8 cellular contexts compared by ENCODE assay signal in the genomic region with DNA sequence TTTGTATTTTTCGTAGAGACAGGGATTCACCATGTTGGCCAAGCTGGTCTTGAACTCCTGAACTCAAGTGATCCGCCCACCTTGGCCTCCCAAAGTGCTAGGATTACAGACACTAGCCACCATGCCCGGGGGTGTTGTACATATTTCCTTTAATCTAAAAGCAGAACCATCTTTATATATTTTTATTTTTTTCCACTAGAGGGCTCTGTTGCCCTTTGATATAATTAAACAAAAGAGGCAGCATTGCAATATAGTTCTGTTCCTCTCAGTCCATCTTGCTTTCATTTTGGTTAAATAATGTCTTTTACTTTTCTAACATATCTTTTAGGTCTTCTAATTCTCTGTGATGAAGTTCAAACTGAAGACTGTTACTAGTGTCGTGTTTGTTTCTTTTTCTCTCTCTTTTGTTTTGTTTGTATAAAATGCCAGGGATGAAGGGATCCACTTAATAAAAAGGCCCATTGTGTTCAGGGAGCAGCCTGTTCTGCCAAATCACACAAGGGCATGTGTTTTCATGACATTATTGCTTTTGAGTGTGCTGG. TPM values are rescaled to one million over a fixed set of nuclear protein-coding genes. Genes with fewer than 3 reads are reported as not detected.
DNase-seq lines count a peak whose midpoint lies in the region; ATAC-seq and TF ChIP-seq lines count a peak whose summit lies in the region.

No MANE protein-coding gene starts in this region.

- peak; percentile 65 for ATAC-seq in activated CD4-positive, alpha-beta T cell treated with anti-CD3 and anti-CD28 coated beads for 36 hours
- peak; percentile 61 for ATAC-seq in GM21737 (IDR thresholded peaks at IDR 0.05; ENCODE audit: unreplicated experiment)

- H3K9me3 Mint-ChIP-seq in activated CD4-positive, alpha-beta T cell treated with anti-CD3 and anti-CD28 coated beads for 36 hours (ENCODE audit: low read depth) = no peaks in the 10 kb centered on the region

- H3K27ac Mint-ChIP-seq in activated CD4-positive, alpha-beta T cell treated with anti-CD3 and anti-CD28 coated beads for 36 hours = no peak overlapping the region

- in situ Hi-C loops in transverse colon (cut with MboI; ENCODE audit: low pct_ligation_motif_present in 1 of 4, low pct_unique_long_range_greater_than_20kb in 1 of 4, low sequenced_read_pairs in 3 of 4) = loop anchor here (5.0 to 25.0 kb wide), 3 partner anchors 109 to 639 kb away; no protein-coding TSS in a partner anchor

- peaks cover 1% of the 10 kb centered on the region for H3K36me3 Mint-ChIP-seq in activated CD4-positive, alpha-beta T cell treated with anti-CD3 and anti-CD28 coated beads for 36 hours (ENCODE audit: low read depth)

- POLR2A ChIA-PET in activated CD4-positive, alpha-beta T cell treated with anti-CD3 and anti-CD28 coated beads for 36 hours (lab: Charles Lee) = no interaction called here

- CTCF ChIA-PET in activated CD4-positive, alpha-beta T cell treated with anti-CD3 and anti-CD28 coated beads for 36 hours (lab: Charles Lee) = interaction anchor here (0.7 to 3.4 kb wide), 8 partner anchors 10 to 619 kb away, joined by 3 to 21 read pairs (median 3); no protein-coding TSS in a partner anchor

- no peak for TF ChIP-seq POLR2A in transverse colon (IDR thresholded peaks at IDR 0.05)

- H3K4me3 ChIP-seq in transverse colon = no peak overlapping the region

- WGBS in transverse colon (ENCODE audit: low coverage in 1 of 2), 2 donors = 8 to 9% methylated on average over 4 of the region's 4 CpGs

- no peaks in the 10 kb centered on the region for H3K27me3 Mint-ChIP-seq in activated CD4-positive, alpha-beta T cell treated with anti-CD3 and anti-CD28 coated beads for 36 hours

- peaks cover 0 to 23% (median 0%) of the 10 kb centered on the region in 4 donors for H3K4me1 ChIP-seq in transverse colon

- TF ChIP-seq EP300 in transverse colon (IDR thresholded peaks at IDR 0.05; ENCODE audit: low read depth) = no peak

- peak overlapping the region in 1 of 4 donors; percentile 59 for H3K27ac ChIP-seq in transverse colon

- DNase-seq in activated CD4-positive, alpha-beta T cell treated with anti-CD3 and anti-CD28 coated beads for 36 hours = peak; percentile 33
- no peak for DNase-seq in activated CD4-positive, alpha-beta T cell treated with anti-CD3 and anti-CD28 coated beads, Interleukin-2, amount 50 U/mL, for 1 hour
- DNase-seq in RPMI8226 (peak; percentile 55), cerebellar cortex (ENCODE audit: low spot score) (peak; percentile 86), left kidney (ENCODE audit: low read depth, low spot score) (peak; percentile 86), transverse colon (no peak)

- H3K36me3 ChIP-seq in transverse colon = no peaks in the 10 kb centered on the region

- H3K4me1 Mint-ChIP-seq in activated CD4-positive, alpha-beta T cell treated with anti-CD3 and anti-CD28 coated beads for 36 hours = peaks cover 5% of the 10 kb centered on the region

- H3K9me3 ChIP-seq in transverse colon = no peaks in the 10 kb centered on the region

- TF ChIP-seq CTCF in LNCAP (IDR thresholded peaks at IDR 0.05) = peak; percentile 47; the same call in 1 of the 2 replicates
- peak; percentile 44 to 67 (median 49) for TF ChIP-seq CTCF in transverse colon (IDR thresholded peaks at IDR 0.05)

- no peak overlapping the region for H3K4me3 Mint-ChIP-seq in activated CD4-positive, alpha-beta T cell treated with anti-CD3 and anti-CD28 coated beads for 36 hours

- H3K27me3 ChIP-seq in transverse colon = no peaks in the 10 kb centered on the region

- intact Hi-C loops in activated CD4-positive, alpha-beta T cell treated with anti-CD3 and anti-CD28 coated beads for 36 hours (cut with DNase I, micrococcal nuclease) = loop anchor here (1.0 to 10.0 kb wide), 4 partner anchors 112 to 1482 kb away; partner anchors contain the start of gene MAF (in 2 of the 2)
- intact Hi-C loops in transverse colon (cut with DNase I; ENCODE audit: low total_unique reads) = loop anchor here (10.0 kb wide), 2 partner anchors 112 to 1482 kb away; partner anchors contain the start of gene MAF

RNA-seq across cellular contexts. Expression of gene WWOX, which starts 23.4 kb away (rescaled TPM):
- 10 to 100 TPM; 19.9 to 29.4 TPM for total RNA-seq in activated CD4-positive, alpha-beta T cell treated with anti-CD3 and anti-CD28 coated beads for 36 hours
- 10 to 100 TPM; 11.2 to 53.8 (median 24.8) TPM for total RNA-seq in transverse colon

Comparison
In these comparisons a context has a peak if more than half of its experiments do, and no peak if none do; other contexts are left out.
1. DNase-seq: peak in activated CD4-positive, alpha-beta T cell treated with anti-CD3 and anti-CD28 coated beads for 36 hours (single experiment), RPMI8226 (single experiment), cerebellar cortex (single experiment) and left kidney (single experiment); none in activated CD4-positive, alpha-beta T cell treated with anti-CD3 and anti-CD28 coated beads, Interleukin-2, amount 50 U/mL, for 1 hour (single experiment) and transverse colon (single experiment).